ENCODE assay signal across 10 cellular contexts in the genomic region with DNA sequence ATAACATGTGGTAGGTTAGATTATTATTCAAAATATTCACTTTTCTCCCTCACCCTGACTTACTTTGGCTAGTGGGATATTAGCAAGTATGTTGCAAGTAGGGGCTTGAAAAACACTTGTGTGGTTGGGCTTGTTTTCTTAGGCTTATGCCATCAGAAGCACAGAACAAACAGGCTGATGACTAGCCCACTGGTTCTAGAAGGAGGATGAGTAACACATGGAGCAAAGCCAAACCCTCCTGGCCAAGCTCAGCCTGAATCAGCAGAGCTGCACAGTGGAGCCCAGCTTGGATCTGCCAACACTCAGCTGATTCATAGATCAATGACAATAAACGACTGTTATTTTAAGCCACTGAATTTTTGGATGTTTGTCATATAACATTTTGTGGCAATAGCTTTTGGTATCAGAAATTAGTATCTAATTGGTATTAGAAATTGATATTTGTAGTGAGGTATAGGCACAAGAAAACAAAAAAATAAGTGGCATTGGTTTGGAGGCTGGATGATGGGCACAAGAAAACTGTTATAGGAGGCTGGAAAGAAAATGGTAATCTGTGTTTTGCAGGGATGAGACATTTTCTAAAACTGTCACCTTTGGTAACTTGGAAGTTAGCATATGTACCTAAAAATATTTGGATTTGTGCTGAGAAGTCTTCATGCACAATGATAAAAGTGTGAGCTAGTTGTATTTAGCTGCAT. TPM values are rescaled to one million over a fixed set of nuclear protein-coding genes. Genes with fewer than 3 reads are reported as not detected.
DNase-seq lines count a peak whose midpoint lies in the region; ATAC-seq, FAIRE-seq and TF ChIP-seq lines count a peak whose summit lies in the region.
"Had no signal": no experiment of that assay in that cellular context is flagged by ENCODE, and none has a peak within 500 bp of the region (broad histone marks: within the 10 kb centered on the region; RNA-seq: fewer than 3 reads in every experiment).

No MANE protein-coding gene starts in this region.

- ATAC-seq in K562 (no peak), upper lobe of right lung (peak; percentile 75)

- H3K4ac ChIP-seq in H9 (ENCODE audit: low read depth, low read length): no peak overlapping the region

- H4K91ac ChIP-seq in H9 (ENCODE audit: insufficient read length, low read depth, low read length): no peak overlapping the region

- H3K56ac ChIP-seq in H9 (ENCODE audit: insufficient read length, low read depth, low read length): no peak overlapping the region

- no peaks in the 10 kb centered on the region for H3K9me3 Mint-ChIP-seq in glutamatergic neuron (ENCODE audit: unreplicated experiment)
- H3K9me3 Mint-ChIP-seq in H9: no peaks in the 10 kb centered on the region

- H2BK20ac ChIP-seq in H9 (ENCODE audit: low read depth, low read length, poor library complexity, severe bottlenecking): no peak overlapping the region

- intact Hi-C loops in K562 (cut with micrococcal nuclease) (no loop called here), upper lobe of right lung (cut with DNase I) (no loop called here), esophagus muscularis mucosa (cut with DNase I) (no loop called here)

- H4K20me1 ChIP-seq in K562 (replicated peaks; ENCODE audit: control insufficient read depth, insufficient read depth, low read length) (no peaks in the 10 kb centered on the region), H9 (ENCODE audit: control insufficient read depth, insufficient read depth, insufficient read length) (no peaks in the 10 kb centered on the region)

- H2BK5ac ChIP-seq in H9 (ENCODE audit: insufficient read length, low read length): no peak overlapping the region

- H3K79me2 ChIP-seq in K562 (ENCODE audit: control insufficient read depth, insufficient read depth, low read length) (no peaks in the 10 kb centered on the region), H9 (ENCODE audit: insufficient read depth, low read length) (no peaks in the 10 kb centered on the region)

- H3K79me1 ChIP-seq in H9 (ENCODE audit: insufficient read depth, low read depth, low read length, poor library complexity, severe bottlenecking): no peaks in the 10 kb centered on the region

- H3K9me1 ChIP-seq in K562 (ENCODE audit: control insufficient read depth, insufficient read depth, low read length): no peaks in the 10 kb centered on the region

- no peak overlapping the region for H2BK15ac ChIP-seq in H9 (ENCODE audit: low read depth, low read length)

- H3K4me3 ChIP-seq in K562 (no peak overlapping the region), kidney epithelial cell (ENCODE audit: low read depth, low read length) (no peak overlapping the region), upper lobe of right lung (no peak overlapping the region), esophagus muscularis mucosa (no peak overlapping the region)
- H3K4me3 ChIP-seq: skin epidermis had no signal

- peaks cover 5 to 20% of the 10 kb centered on the region in 2 experiments; a peak in 4 of 5 replicates for H3K27me3 ChIP-seq in K562 (ENCODE audit: control insufficient read depth in 2 of 2, insufficient read depth in 2 of 2, low read length in 2 of 2)
- peaks cover 2% of the 10 kb centered on the region for H3K27me3 ChIP-seq in kidney epithelial cell (ENCODE audit: control insufficient read depth, insufficient read depth, low read length)
- no peaks in the 10 kb centered on the region for H3K27me3 ChIP-seq in upper lobe of right lung
- H3K27me3 ChIP-seq in esophagus muscularis mucosa: no peaks in the 10 kb centered on the region
- H3K27me3 ChIP-seq in H9 (ENCODE audit: insufficient read depth, low read length): no peaks in the 10 kb centered on the region

- TF ChIP-seq CTCF in K562 (IDR thresholded peaks at IDR 0.05 in 2 of 3, conservative IDR thresholded peaks at IDR 0.05 in 1 of 3; ENCODE audit: insufficient read depth in 2 of 3, low read depth in 1 of 3, low read length in 3 of 3) (no peak), kidney epithelial cell (IDR thresholded peaks at IDR 0.05; ENCODE audit: insufficient read depth, low read length, poor library complexity, severe bottlenecking) (no peak), upper lobe of right lung (IDR thresholded peaks at IDR 0.05) (no peak), glutamatergic neuron (IDR thresholded peaks at IDR 0.05; ENCODE audit: partially characterized antibody, unreplicated experiment) (no peak), esophagus muscularis mucosa (IDR thresholded peaks at IDR 0.05) (no peak), H9 (conservative IDR thresholded peaks at IDR 0.05) (no peak)

- CTCF ChIA-PET in K562 (lab: Yijun Ruan, JAX; ENCODE audit: low intra/inter-chr PET ratio): no interaction called here

- H3K4me1 ChIP-seq in K562 (replicated peaks in 1 of 2; ENCODE audit: control insufficient read depth in 2 of 2, insufficient read depth in 2 of 2, low read length in 2 of 2): no peaks in the 10 kb centered on the region
- H3K4me1 ChIP-seq in upper lobe of right lung: no peaks in the 10 kb centered on the region
- H3K4me1 ChIP-seq in esophagus muscularis mucosa: peaks cover 5 to 13% (median 12%) of the 10 kb centered on the region in 4 donors
- H3K4me1 ChIP-seq in H9 (ENCODE audit: insufficient read depth, low read length): no peaks in the 10 kb centered on the region

- H4K8ac ChIP-seq in H9 (replicated peaks; ENCODE audit: insufficient read length, low read depth, low read length): no peak overlapping the region

- no peak for TF ChIP-seq RAD21 in K562 (CRISPR knock-in tag; conservative IDR thresholded peaks at IDR 0.05 in 1 of 2, IDR thresholded peaks at IDR 0.05 in 1 of 2)

- no peak overlapping the region for H4K5ac ChIP-seq in H9 (ENCODE audit: insufficient read length, low read depth, low read length)

- H3K9ac ChIP-seq in K562 (ENCODE audit: insufficient read depth in 1 of 2, low read depth in 2 of 2, low read length in 2 of 2) (no peak overlapping the region), H9 (ENCODE audit: extremely low read depth, insufficient read length, low read length) (no peak overlapping the region)

- TF ChIP-seq POLR2A in K562 (conservative IDR thresholded peaks at IDR 0.05) (no peak), esophagus muscularis mucosa (IDR thresholded peaks at IDR 0.05; ENCODE audit: low read depth) (no peak)

- no peak overlapping the region for H3K4me2 ChIP-seq in K562 (ENCODE audit: insufficient read depth, low read length)
- no peak overlapping the region for H3K4me2 ChIP-seq in H9 (ENCODE audit: insufficient read depth, insufficient read length, low read length)

- H3K36me3 Mint-ChIP-seq in glutamatergic neuron (ENCODE audit: unreplicated experiment): no peaks in the 10 kb centered on the region
- no peaks in the 10 kb centered on the region for H3K36me3 Mint-ChIP-seq in H9 (ENCODE audit: insufficient read depth in 1 of 3, low read depth in 3 of 3)

- POLR2A ChIA-PET in K562 (lab: Yijun Ruan, JAX): no interaction called here

- no peak overlapping the region for H2BK12ac ChIP-seq in H9 (ENCODE audit: insufficient read length, low read depth, low read length)

- H3K27me3 Mint-ChIP-seq in glutamatergic neuron (ENCODE audit: unreplicated experiment) (no peaks in the 10 kb centered on the region), H9 (ENCODE audit: low read depth) (no peaks in the 10 kb centered on the region)

- BruUV-seq in K562 (replicated peaks; lab: Mats Ljungman, UMichigan): no TSS peak

- 0% methylated on average over 1 of the region's 1 CpG for WGBS in K562 (ENCODE audit: insufficient coverage, low coverage, missing lambda C conversion rate)
- 14% methylated on average over 1 of the region's 1 CpG for WGBS in esophagus muscularis mucosa
- WGBS in H9 (ENCODE audit: extremely low coverage, insufficient read length, low lambda C conversion rate): no CpG with 5 or more reads among the region's 1 CpG

- no peak overlapping the region for H2AK5ac ChIP-seq in H9 (ENCODE audit: insufficient read length, low read length)

- no peak overlapping the region for H3K14ac ChIP-seq in H9 (ENCODE audit: insufficient read depth, low read length)

- no peak overlapping the region for H3T11ph ChIP-seq in H9 (ENCODE audit: low read length)

- H3K4me3 Mint-ChIP-seq in glutamatergic neuron (ENCODE audit: unreplicated experiment): no peak overlapping the region
- H3K4me3 Mint-ChIP-seq in H9: no peak overlapping the region

- DNase-seq in DMS153 (lab: John Stamatoyannopoulos, UW) (peak; percentile 1), DMS153 treated with DMSO at 0.1 percent for 48 hours (lab: John Stamatoyannopoulos, UW; ENCODE audit: unreplicated experiment) (no peak), K562 (ENCODE audit: extremely low read depth in 1 of 4, low spot score in 3 of 4) (no peak), kidney epithelial cell (ENCODE audit: low read depth) (peak; percentile 96), upper lobe of right lung (no peak), glutamatergic neuron (no peak), esophagus muscularis mucosa (ENCODE audit: extremely low spot score) (no peak), H9 (no peak)

- no peak overlapping the region for H2BK120ac ChIP-seq in H9 (ENCODE audit: low read depth, low read length, poor library complexity, severe bottlenecking)

- H2AFZ ChIP-seq in K562 (ENCODE audit: low read depth, low read length): no peak overlapping the region
- no peak overlapping the region for H2AFZ ChIP-seq in H9 (ENCODE audit: low read length)

- no peaks in the 10 kb centered on the region for H3K23me2 ChIP-seq in H9 (ENCODE audit: insufficient read length, low read depth, low read length, poor library complexity, severe bottlenecking)

- H3K4me1 Mint-ChIP-seq in glutamatergic neuron (ENCODE audit: low read depth, unreplicated experiment) (no peaks in the 10 kb centered on the region), H9 (peaks cover 4% of the 10 kb centered on the region in 2 experiments; a peak in 1 of 4 replicates)

- H3K23ac ChIP-seq in H9 (ENCODE audit: insufficient read length, low read depth, low read length): no peak overlapping the region

- H3K9me3 ChIP-seq in K562 (replicated peaks; ENCODE audit: control insufficient read depth, insufficient read depth, low read depth, low read length) (no peaks in the 10 kb centered on the region), upper lobe of right lung (no peaks in the 10 kb centered on the region), esophagus muscularis mucosa (no peaks in the 10 kb centered on the region), H9 (ENCODE audit: control insufficient read depth, low read depth, low read length) (no peaks in the 10 kb centered on the region)

- H3K36me3 ChIP-seq in K562 (ENCODE audit: control insufficient read depth, insufficient read depth, low read length) (no peaks in the 10 kb centered on the region), kidney epithelial cell (ENCODE audit: control insufficient read depth, insufficient read depth, low read length) (no peaks in the 10 kb centered on the region), upper lobe of right lung (no peaks in the 10 kb centered on the region), esophagus muscularis mucosa (no peaks in the 10 kb centered on the region)

- in situ Hi-C loops in K562 (cut with MboI): no loop called here

- FAIRE-seq in K562 (lab: Jason Lieb, UNC): no peak
- FAIRE-seq: A204.1 had no signal

- H3K18ac ChIP-seq in H9 (ENCODE audit: insufficient read length, low read depth, low read length): no peak overlapping the region

- no peak overlapping the region for H3K27ac Mint-ChIP-seq in glutamatergic neuron (ENCODE audit: unreplicated experiment)
- no peak overlapping the region for H3K27ac Mint-ChIP-seq in H9

- TF ChIP-seq EP300 in K562 (IDR thresholded peaks at IDR 0.05; ENCODE audit: low read length): no peak
- no peak for TF ChIP-seq EP300 in esophagus muscularis mucosa (IDR thresholded peaks at IDR 0.05)

- H3K27ac ChIP-seq in K562 (ENCODE audit: extremely low read depth, low read depth, low read length) (no peak overlapping the region), upper lobe of right lung (no peak overlapping the region), esophagus muscularis mucosa (replicated peaks in 1 of 4) (no peak overlapping the region), H9 (ENCODE audit: insufficient read length, low read depth, low read length) (no peak overlapping the region)

RNA-seq across cellular contexts. Expression of gene ZBED3, which starts 46.1 kb away (rescaled TPM):
- 0.05 TPM in 1 of 2 replicates, not detected in the other for total RNA-seq in K562 (2011; cell fraction: chromatin; rRNA removed; ENCODE audit: low replicate concordance)
- under 0.01 TPM in 1 of 2 replicates, not detected in the other for total RNA-seq in K562 (2011; cell fraction: nucleolus; rRNA removed)
- total RNA-seq in K562 (2011; cell fraction: nucleoplasm; rRNA removed): 0.15 TPM in 1 of 2 replicates, not detected in the other
- total RNA-seq in K562 (2014; rRNA removed) (not detected in 2 replicates), K562 (2014; rRNA removed; fragmentation: Illumina TruSeq; extraction: Trizol) (not detected in 2 replicates), K562 (2015; rRNA removed; fragmentation: Illumina TruSeq; extraction: Trizol) (not detected in 2 replicates), K562 (2021) (0.04 TPM in 1 of 2 replicates, not detected in the other), kidney epithelial cell (6.0 and 9.8 TPM in 2 replicates), upper lobe of right lung (14.8 TPM), glutamatergic neuron (ENCODE audit: unreplicated experiment) (7.0 TPM), esophagus muscularis mucosa (10 to 100 TPM in 2 of 4 donors, 1 to 10 TPM in 2; 5.4 to 15.0 (median 8.9) TPM), H9 (2021) (7.6 and 7.8 TPM in 2 replicates)
- polyA plus RNA-seq in K562 (2011; rRNA removed) (0.01 TPM in 1 of 2 replicates, not detected in the other), K562 (2014; fragmentation: Illumina TruSeq; extraction: Trizol) (0.01 TPM in 1 of 2 replicates, not detected in the other), K562 (2014; fragmentation: Nextera tagmentation; extraction: Ambion mirVana) (under 1 TPM; 0.01 to 0.03 TPM), K562 (2014; rRNA removed) (not detected in 2 replicates)
- 0.01 TPM in 1 of 2 replicates, not detected in the other for polyA plus RNA-seq in K562 (2011; cell fraction: cytosol; rRNA removed)
- polyA plus RNA-seq in K562 (2011; cell fraction: nucleus; rRNA removed): 0.01 and 0.03 TPM in 2 replicates
- polyA plus RNA-seq in K562 (2012): 0.03 and 0.04 TPM in 2 replicates
- polyA minus RNA-seq in K562 (2011; rRNA and poly(A)+ RNA removed): 0.04 TPM in 1 of 2 replicates, not detected in the other
- polyA minus RNA-seq in K562 (2011; cell fraction: cytosol; rRNA and poly(A)+ RNA removed): not detected in 2 replicates
- polyA minus RNA-seq in K562 (2011; cell fraction: nucleus; rRNA and poly(A)+ RNA removed): under 0.01 and 0.11 TPM in 2 replicates

Comparison
In these comparisons a context has a peak if more than half of its experiments do, and no peak if none do; other contexts are left out.
1. DNase-seq: peak in DMS153 (single experiment) and kidney epithelial cell (single experiment); none in DMS153 treated with DMSO at 0.1 percent for 48 hours (single experiment), K562 (0 of 4), upper lobe of right lung (single experiment), glutamatergic neuron (single experiment), esophagus muscularis mucosa (single experiment) and H9 (single experiment).